In the genomic region with DNA sequence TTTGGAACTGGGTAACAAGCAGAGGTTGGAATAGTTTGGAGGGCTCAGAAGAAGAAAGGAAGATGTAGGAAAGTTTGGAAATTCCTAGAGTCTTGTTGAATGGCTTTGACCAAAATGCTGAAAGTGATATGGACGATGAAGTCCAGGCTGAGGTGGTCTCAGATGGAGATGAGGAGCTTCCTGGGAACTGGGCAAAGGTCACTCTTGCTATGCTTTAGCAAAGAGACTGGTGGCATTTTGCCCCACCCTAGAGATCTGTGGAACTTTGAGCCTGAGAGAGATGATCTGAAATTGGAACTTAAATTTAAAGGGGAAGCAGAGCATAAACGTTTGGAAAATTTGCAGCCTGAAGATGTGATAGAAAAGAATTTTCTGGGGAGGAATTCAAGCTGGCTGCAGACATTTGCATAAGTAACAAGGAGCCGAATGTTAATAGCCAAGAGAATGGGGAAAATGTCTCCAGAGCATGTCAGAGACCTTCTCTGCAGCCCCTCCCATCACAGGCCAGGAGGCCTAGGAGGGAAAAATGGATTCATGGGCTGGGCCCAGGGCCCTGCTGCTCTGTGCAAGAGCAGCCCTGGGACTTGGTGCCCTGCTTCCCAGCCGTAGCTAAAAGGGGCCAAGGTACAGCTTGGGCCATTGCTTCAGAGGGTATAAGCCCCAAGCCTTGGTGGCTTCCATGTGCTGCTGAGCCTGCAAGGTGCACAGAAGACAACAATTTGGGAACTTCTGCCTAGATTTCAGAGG, we compare ENCODE assay signal across 17 cellular contexts. TPM values are rescaled to one million over a fixed set of nuclear protein-coding genes. Genes with fewer than 3 reads are reported as not detected.
DNase-seq lines count a peak whose midpoint lies in the region; ATAC-seq lines count a peak whose summit lies in the region.
"Had no signal": no experiment of that assay in that cellular context is flagged by ENCODE, and none has a peak within 500 bp of the region (broad histone marks: within the 10 kb centered on the region; RNA-seq: fewer than 3 reads in every experiment).

No MANE protein-coding gene starts in this region.

- POLR2A ChIA-PET in activated naive CD8-positive, alpha-beta T cell treated with anti-CD3 and anti-CD28 coated beads, Interleukin-2, amount 10 ng/mL, durations not matched to agents 7 days and 5 days (lab: Charles Lee) = no interaction called here

- no peaks in the 10 kb centered on the region for H3K9me3 Mint-ChIP-seq in activated naive CD8-positive, alpha-beta T cell treated with anti-CD3 and anti-CD28 coated beads, Interleukin-2, amount 10 ng/mL, durations not matched to agents 7 days and 5 days
- no peaks in the 10 kb centered on the region for H3K9me3 Mint-ChIP-seq in activated naive CD8-positive, alpha-beta T cell treated with anti-CD3 and anti-CD28 coated beads for 36 hours
- H3K9me3 Mint-ChIP-seq in stimulated activated effector memory CD8-positive, alpha-beta T cell treated with anti-CD3 and anti-CD28 coated beads, Interleukin-12 subunit alpha, Interleukin-12 subunit beta, amount 100 ng/mL, for 72 hours = no peaks in the 10 kb centered on the region
- H3K9me3 Mint-ChIP-seq: HFFc6, IgD-negative memory B cell had no signal

- H3K9ac ChIP-seq in duodenal mucosa (ENCODE audit: low read depth in 1 of 2, low read length in 2 of 2) (no peak overlapping the region), trophoblast cell (ENCODE audit: low read length) (no peak overlapping the region)
- H3K9ac ChIP-seq: GM23248, SK-N-SH had no signal

- no peak overlapping the region for H3K4ac ChIP-seq in trophoblast cell (ENCODE audit: low read depth, low read length)

- no peak overlapping the region for H2AFZ ChIP-seq in trophoblast cell (ENCODE audit: insufficient read depth, low read length, poor library complexity)
- H2AFZ ChIP-seq: GM23248 had no signal

- H3K36me3 ChIP-seq in duodenal mucosa (ENCODE audit: control insufficient read depth in 1 of 2, insufficient read depth in 2 of 2, low read length in 2 of 2) = peaks cover 0 to 10% of the 10 kb centered on the region in 2 donors
- peaks cover 7 to 8% of the 10 kb centered on the region in 2 experiments for H3K36me3 ChIP-seq in trophoblast cell (ENCODE audit: control insufficient read depth in 1 of 2, insufficient read depth in 2 of 2, low read length in 2 of 2)

- H3K9me3 ChIP-seq in duodenal mucosa (ENCODE audit: control insufficient read depth in 1 of 2, low read length in 2 of 2) (no peaks in the 10 kb centered on the region), trophoblast cell (ENCODE audit: insufficient read depth, low read depth, low read length) (no peaks in the 10 kb centered on the region)
- H3K9me3 ChIP-seq: SK-N-SH had no signal

- H3K4me1 ChIP-seq in duodenal mucosa (ENCODE audit: control insufficient read depth in 1 of 2, insufficient read depth in 2 of 2, low read length in 2 of 2) = peaks cover 10 to 32% of the 10 kb centered on the region in 2 donors
- H3K4me1 ChIP-seq in trophoblast cell (ENCODE audit: control insufficient read depth in 1 of 2, insufficient read depth in 2 of 2, low read length in 2 of 2) = peaks cover 5 to 6% of the 10 kb centered on the region in 2 experiments

- no peak for ATAC-seq in activated naive CD8-positive, alpha-beta T cell treated with anti-CD3 and anti-CD28 coated beads, Interleukin-2, amount 10 ng/mL, durations not matched to agents 7 days and 5 days (ENCODE audit: low read depth)
- ATAC-seq in stimulated activated effector memory CD8-positive, alpha-beta T cell treated with anti-CD3 and anti-CD28 coated beads, Interleukin-12 subunit alpha, Interleukin-12 subunit beta, amount 100 ng/mL, for 72 hours = no peak
- ATAC-seq: Right ventricle myocardium inferior had no signal

- no peak overlapping the region for H3K4me3 Mint-ChIP-seq in activated naive CD8-positive, alpha-beta T cell treated with anti-CD3 and anti-CD28 coated beads, Interleukin-2, amount 10 ng/mL, durations not matched to agents 7 days and 5 days
- no peak overlapping the region for H3K4me3 Mint-ChIP-seq in activated naive CD8-positive, alpha-beta T cell treated with anti-CD3 and anti-CD28 coated beads for 36 hours
- no peak overlapping the region for H3K4me3 Mint-ChIP-seq in stimulated activated effector memory CD8-positive, alpha-beta T cell treated with anti-CD3 and anti-CD28 coated beads, Interleukin-12 subunit alpha, Interleukin-12 subunit beta, amount 100 ng/mL, for 72 hours
- H3K4me3 Mint-ChIP-seq: HFFc6 had no signal

- H3K27ac ChIP-seq in duodenal mucosa (ENCODE audit: low read depth, low read length) (peak overlapping the region; percentile 13), trophoblast cell (ENCODE audit: low read depth, low read length) (no peak overlapping the region)
- H3K27ac ChIP-seq: GM23248 had no signal

- WGBS in trophoblast cell (ENCODE audit: extremely low coverage, insufficient coverage, insufficient read length) = no CpG with 5 or more reads among the region's 4 CpGs

- no peaks in the 10 kb centered on the region for H3K27me3 ChIP-seq in duodenal mucosa (ENCODE audit: control insufficient read depth in 1 of 2, insufficient read depth in 2 of 2, low read length in 2 of 2)
- no peaks in the 10 kb centered on the region for H3K27me3 ChIP-seq in trophoblast cell (ENCODE audit: insufficient read depth, low read length)

- no peak overlapping the region for H2BK120ac ChIP-seq in trophoblast cell (ENCODE audit: insufficient read depth, low read length, poor library complexity)

- H3K14ac ChIP-seq in trophoblast cell (ENCODE audit: low read length) = no peak overlapping the region

- H4K8ac ChIP-seq in trophoblast cell (ENCODE audit: low read depth, low read length) = no peak overlapping the region

- no peak overlapping the region for H4K91ac ChIP-seq in trophoblast cell (ENCODE audit: low read depth, low read length)

- H3K79me1 ChIP-seq in trophoblast cell (ENCODE audit: low read length) = peaks cover 11% of the 10 kb centered on the region

- no peak overlapping the region for H3K4me2 ChIP-seq in trophoblast cell (ENCODE audit: low read length)
- H3K4me2 ChIP-seq: SK-N-SH had no signal

- no peak overlapping the region for H3K18ac ChIP-seq in trophoblast cell (ENCODE audit: low read length)

- no peak overlapping the region for H4K12ac ChIP-seq in trophoblast cell (ENCODE audit: low read depth, low read length)

- H3K4me1 Mint-ChIP-seq in activated naive CD8-positive, alpha-beta T cell treated with anti-CD3 and anti-CD28 coated beads, Interleukin-2, amount 10 ng/mL, durations not matched to agents 7 days and 5 days = peaks cover 31% of the 10 kb centered on the region
- peaks cover 28% of the 10 kb centered on the region for H3K4me1 Mint-ChIP-seq in activated naive CD8-positive, alpha-beta T cell treated with anti-CD3 and anti-CD28 coated beads for 36 hours
- peaks cover 32% of the 10 kb centered on the region for H3K4me1 Mint-ChIP-seq in stimulated activated effector memory CD8-positive, alpha-beta T cell treated with anti-CD3 and anti-CD28 coated beads, Interleukin-12 subunit alpha, Interleukin-12 subunit beta, amount 100 ng/mL, for 72 hours

- peaks cover 19% of the 10 kb centered on the region for H3K79me2 ChIP-seq in trophoblast cell (ENCODE audit: control insufficient read depth, insufficient read depth, low read length, poor library complexity)

- no peak overlapping the region for H2AK5ac ChIP-seq in trophoblast cell (ENCODE audit: low read length)

- no peaks in the 10 kb centered on the region for H3K27me3 Mint-ChIP-seq in activated naive CD8-positive, alpha-beta T cell treated with anti-CD3 and anti-CD28 coated beads, Interleukin-2, amount 10 ng/mL, durations not matched to agents 7 days and 5 days
- H3K27me3 Mint-ChIP-seq in activated naive CD8-positive, alpha-beta T cell treated with anti-CD3 and anti-CD28 coated beads for 36 hours = no peaks in the 10 kb centered on the region
- H3K27me3 Mint-ChIP-seq: IgD-negative memory B cell had no signal

- DNase-seq in activated naive CD8-positive, alpha-beta T cell treated with anti-CD3 and anti-CD28 coated beads, Interleukin-2, amount 10 ng/mL, durations not matched to agents 7 days and 5 days = no peak
- DNase-seq in activated naive CD8-positive, alpha-beta T cell treated with anti-CD3 and anti-CD28 coated beads for 36 hours = no peak
- peak; percentile 14 for DNase-seq in HT-29 (ENCODE audit: low spot score)
- no peak for DNase-seq in stimulated activated effector memory CD8-positive, alpha-beta T cell treated with anti-CD3 and anti-CD28 coated beads, Interleukin-12 subunit alpha, Interleukin-12 subunit beta, amount 100 ng/mL, for 72 hours (ENCODE audit: low spot score in 2 of 2)
- DNase-seq in AG08396 (ENCODE audit: low spot score) = no peak
- no peak for DNase-seq in trophoblast cell
- DNase-seq in NCI-H82 (lab: John Stamatoyannopoulos, UW) = no peak
- DNase-seq: DMS79 treated with DMSO at 0.1 percent for 48 hours, GF-D8, GM23248, HFFc6, NCI-H1048, NCI-H1694 treated with DMSO at 0.1 percent for 48 hours, SK-N-SH had no signal

- no peak overlapping the region for H2BK5ac ChIP-seq in trophoblast cell (ENCODE audit: low read depth, low read length, poor library complexity)

- H3K4me3 ChIP-seq in duodenal mucosa (ENCODE audit: low read depth in 1 of 2, low read length in 2 of 2) (peak overlapping the region; percentile 25 to 58), trophoblast cell (ENCODE audit: low read depth, low read length) (no peak overlapping the region)
- H3K4me3 ChIP-seq: GM23248 had no signal

- peaks cover 31% of the 10 kb centered on the region for H3K36me3 Mint-ChIP-seq in activated naive CD8-positive, alpha-beta T cell treated with anti-CD3 and anti-CD28 coated beads, Interleukin-2, amount 10 ng/mL, durations not matched to agents 7 days and 5 days
- peaks cover 56% of the 10 kb centered on the region for H3K36me3 Mint-ChIP-seq in activated naive CD8-positive, alpha-beta T cell treated with anti-CD3 and anti-CD28 coated beads for 36 hours
- peaks cover 66% of the 10 kb centered on the region for H3K36me3 Mint-ChIP-seq in stimulated activated effector memory CD8-positive, alpha-beta T cell treated with anti-CD3 and anti-CD28 coated beads, Interleukin-12 subunit alpha, Interleukin-12 subunit beta, amount 100 ng/mL, for 72 hours

- peak overlapping the region; percentile 43 for H3K27ac Mint-ChIP-seq in activated naive CD8-positive, alpha-beta T cell treated with anti-CD3 and anti-CD28 coated beads, Interleukin-2, amount 10 ng/mL, durations not matched to agents 7 days and 5 days
- no peak overlapping the region for H3K27ac Mint-ChIP-seq in activated naive CD8-positive, alpha-beta T cell treated with anti-CD3 and anti-CD28 coated beads for 36 hours
- H3K27ac Mint-ChIP-seq in stimulated activated effector memory CD8-positive, alpha-beta T cell treated with anti-CD3 and anti-CD28 coated beads, Interleukin-12 subunit alpha, Interleukin-12 subunit beta, amount 100 ng/mL, for 72 hours = peak overlapping the region; percentile 3
- H3K27ac Mint-ChIP-seq: HFFc6, IgD-negative memory B cell had no signal

- H3K23ac ChIP-seq in trophoblast cell (ENCODE audit: low read length) = no peak overlapping the region

- no peak overlapping the region for H2BK12ac ChIP-seq in trophoblast cell (ENCODE audit: low read length)

RNA-seq across cellular contexts. Expression of a gene that starts 3.6 kb away (rescaled TPM):
- total RNA-seq in activated naive CD8-positive, alpha-beta T cell treated with anti-CD3 and anti-CD28 coated beads, Interleukin-2, amount 10 ng/mL, durations not matched to agents 7 days and 5 days = 10 to 100 TPM; 10.7 to 12.0 TPM
- 10 to 100 TPM; 30.2 to 30.7 TPM for total RNA-seq in activated naive CD8-positive, alpha-beta T cell treated with anti-CD3 and anti-CD28 coated beads for 36 hours
- 21.0 and 25.9 TPM in 2 replicates for total RNA-seq in HT-29 (2014; rRNA removed; shearing (Covaris generic))
- polyA plus RNA-seq in trophoblast cell (2013) = 6.1 and 6.2 TPM in 2 replicates
